Comparison of ENCODE assay signal across 19 cellular contexts in genomic region chr5:108084105-108084504, GRCh38.
DNase-seq lines count a peak whose midpoint lies in the region; ATAC-seq and TF ChIP-seq lines count a peak whose summit lies in the region.
"Had no signal": no experiment of that assay in that cellular context is flagged by ENCODE, and none has a peak within 500 bp of the region (broad histone marks: within the 10 kb centered on the region; RNA-seq: fewer than 3 reads in every experiment).

No MANE protein-coding gene starts in this region.

- no peak overlapping the region for H3K4ac ChIP-seq in IMR-90 (ENCODE audit: low read depth, low read length)

- H4K5ac ChIP-seq in IMR-90 (ENCODE audit: low read depth, low read length), result no peak overlapping the region

- ATAC-seq in IMR-90 (ENCODE audit: low read depth), result peak; percentile 29; the same call in 1 of the 2 replicates
- ATAC-seq: heart right ventricle; naive thymus-derived CD8-positive, alpha-beta T cell; stimulated activated naive CD8-positive, alpha-beta T cell treated with anti-CD3 and anti-CD28 coated beads, Interleukin-15, amount 100 ng/mL, for 72 hours had no signal

- POLR2A ChIA-PET in IMR-90 (lab: Charles Lee; ENCODE audit: unreplicated experiment), result no interaction called here

- dilution Hi-C loops in IMR-90 (cut with HindIII; ENCODE audit: low sequenced_read_pairs, unreplicated experiment), result no loop called here

- no peak overlapping the region for H3K18ac ChIP-seq in IMR-90 (ENCODE audit: low read depth, low read length)

- H3K9me3 ChIP-seq in IMR-90 (ENCODE audit: control insufficient read depth, insufficient read depth, low read length) (no peaks in the 10 kb centered on the region), fibroblast of lung (ENCODE audit: control insufficient read depth, insufficient read depth, low read depth, low read length) (no peaks in the 10 kb centered on the region), parathyroid adenoma (ENCODE audit: control insufficient read depth, low read length) (no peaks in the 10 kb centered on the region)
- H3K9me3 ChIP-seq: heart right ventricle had no signal

- TF ChIP-seq POLR2A in IMR-90 (IDR thresholded peaks at IDR 0.05; ENCODE audit: low read depth, low read length), result no peak

- H3K4me2 ChIP-seq in IMR-90 (ENCODE audit: low read depth, low read length) (0 out of 2 replicates have a peak overlapping the region, but pooled peaks have one; percentile 1), fibroblast of lung (ENCODE audit: extremely low read depth, insufficient read depth, low read length) (no peak overlapping the region), parathyroid adenoma (ENCODE audit: low read length) (peak overlapping the region; percentile 60)

- H4K20me1 ChIP-seq in IMR-90 (ENCODE audit: insufficient read depth, low read length), result no peaks in the 10 kb centered on the region
- no peaks in the 10 kb centered on the region for H4K20me1 ChIP-seq in fibroblast of lung (ENCODE audit: control insufficient read depth, extremely low read depth, insufficient read depth, low read length)

- H3K14ac ChIP-seq in IMR-90 (replicated peaks; ENCODE audit: low read depth, low read length), result no peak overlapping the region

- no peak overlapping the region for H3K4me3 ChIP-seq in IMR-90 (ENCODE audit: insufficient read depth, low read depth, low read length)
- H3K4me3 ChIP-seq in astrocyte of the cerebellum (ENCODE audit: low read depth, low read length), result no peak overlapping the region
- no peak overlapping the region for H3K4me3 ChIP-seq in fibroblast of lung (replicated peaks in 1 of 4; ENCODE audit: control extremely low read depth in 1 of 4, insufficient read depth in 1 of 4, low read depth in 3 of 4, low read length in 4 of 4)
- peak overlapping the region; percentile 21 for H3K4me3 ChIP-seq in parathyroid adenoma (ENCODE audit: low read depth, low read length)
- H3K4me3 ChIP-seq: heart right ventricle had no signal

- H3K23ac ChIP-seq in IMR-90 (ENCODE audit: low read depth, low read length), result no peak overlapping the region

- H2AK5ac ChIP-seq in IMR-90 (ENCODE audit: low read depth, low read length), result no peak overlapping the region

- H2BK20ac ChIP-seq in IMR-90 (ENCODE audit: low read depth, low read length), result no peak overlapping the region

- intact Hi-C loops in IMR-90 (cut with micrococcal nuclease), result no loop called here

- CTCF ChIA-PET in IMR-90 (lab: Yijun Ruan, JAX), result interaction anchor here (1.8 to 2.1 kb wide), 2 partner anchors 9 to 12 kb away, joined by 4 to 6 read pairs; no protein-coding TSS in a partner anchor

- H3K27ac ChIP-seq in IMR-90 (ENCODE audit: insufficient read depth, low read length) (no peak overlapping the region), fibroblast of lung (ENCODE audit: insufficient read depth, low read length) (no peak overlapping the region), parathyroid adenoma (peak overlapping the region; percentile 6)
- H3K27ac ChIP-seq: heart right ventricle had no signal

- H3K9ac ChIP-seq in IMR-90 (ENCODE audit: low read depth, low read length) (no peak overlapping the region), fibroblast of lung (ENCODE audit: insufficient read depth, low read length) (no peak overlapping the region), parathyroid adenoma (no peak overlapping the region)

- no peaks in the 10 kb centered on the region; a peak in 1 of 4 replicates for H3K79me1 ChIP-seq in IMR-90 (ENCODE audit: low read depth in 1 of 2, low read length in 2 of 2)

- BruUV-seq in IMR-90 (replicated peaks; lab: Mats Ljungman, UMichigan), result no TSS peak

- H4K8ac ChIP-seq in IMR-90 (ENCODE audit: low read depth in 2 of 2, low read length in 2 of 2), result no peak overlapping the region

- no peaks in the 10 kb centered on the region for H3K4me1 ChIP-seq in IMR-90 (ENCODE audit: control insufficient read depth, insufficient read depth, low read length)
- H3K4me1 ChIP-seq in fibroblast of lung (ENCODE audit: control insufficient read depth, extremely low read depth, insufficient read depth, low read length), result no peaks in the 10 kb centered on the region
- H3K4me1 ChIP-seq in parathyroid adenoma, result peaks cover 11% of the 10 kb centered on the region

- WGBS in IMR-90 (ENCODE audit: extremely low coverage in 2 of 2, insufficient read length in 1 of 2), 2 experiments, result no CpG with 5 or more reads among the region's 7 CpGs

- TF ChIP-seq CTCF in IMR-90 (conservative IDR thresholded peaks at IDR 0.05; ENCODE audit: low read depth, low read length) (no peak), astrocyte of the cerebellum (IDR thresholded peaks at IDR 0.05; ENCODE audit: low read depth, low read length, missing control alignments) (no peak), fibroblast of lung (conservative IDR thresholded peaks at IDR 0.05 in 1 of 2, IDR thresholded peaks at IDR 0.05 in 1 of 2; ENCODE audit: low read depth in 1 of 2, low read length in 2 of 2) (no peak), parathyroid adenoma (IDR thresholded peaks at IDR 0.05) (no peak)

- in situ Hi-C loops in IMR-90 (cut with MboI; ENCODE audit: low sequenced_read_pairs), result no loop called here
- in situ Hi-C loops in astrocyte of the cerebellum (cut with HindIII; ENCODE audit: low sequenced_read_pairs), result no loop called here

- H2AK9ac ChIP-seq in IMR-90 (replicated peaks; ENCODE audit: low read depth, low read length, poor library complexity), result no peak overlapping the region

- H3K27me3 ChIP-seq in IMR-90 (ENCODE audit: control insufficient read depth, insufficient read depth, low read length) (no peaks in the 10 kb centered on the region), fibroblast of lung (ENCODE audit: control insufficient read depth, insufficient read depth, low read length) (no peaks in the 10 kb centered on the region), parathyroid adenoma (ENCODE audit: control insufficient read depth, insufficient read depth, low read length) (no peaks in the 10 kb centered on the region)
- H3K27me3 ChIP-seq: heart right ventricle had no signal

- H2BK5ac ChIP-seq in IMR-90 (ENCODE audit: low read depth, low read length, poor library complexity, severe bottlenecking), result no peak overlapping the region

- H2BK15ac ChIP-seq in IMR-90 (ENCODE audit: low read depth, low read length), result no peak overlapping the region

- DNase-seq in IMR-90, result peak; percentile 52
- peak; percentile 51 for DNase-seq in astrocyte of the cerebellum (ENCODE audit: low read depth)
- peak; percentile 39 to 58 for DNase-seq in fibroblast of lung (ENCODE audit: low read depth in 2 of 2)
- no peak for DNase-seq in SIG-M5 treated with dmso at 0.1 percent for 504 hours (lab: John Stamatoyannopoulos, UW; ENCODE audit: unreplicated experiment)
- DNase-seq in activated naive CD4-positive, alpha-beta T cell treated with anti-CD3 and anti-CD28 coated beads, Interleukin-2, amount 50 U/mL, for 16 hours, result no peak
- DNase-seq in DMS79 treated with DMSO at 0.1 percent for 48 hours (lab: John Stamatoyannopoulos, UW), result no peak
- DNase-seq: activated CD4-positive, alpha-beta T cell treated with anti-CD3 and anti-CD28 coated beads, Interleukin-2, amount 10 ng/mL, durations not matched to agents 24 days and 14 days; central memory CD4-positive, alpha-beta T cell; effector CD4-positive, alpha-beta T cell; heart right ventricle; mesenchymal stem cell; naive thymus-derived CD8-positive, alpha-beta T cell; NCI-H187; NCI-H345; small intestine; stimulated activated CD4-positive, alpha-beta T cell treated with anti-CD3 and anti-CD28 coated beads, Interleukin-2, amount 100 ng/mL, for 48 hours; stimulated activated naive CD8-positive, alpha-beta T cell treated with anti-CD3 and anti-CD28 coated beads, Interleukin-15, amount 100 ng/mL, for 72 hours; trophoblast cell had no signal

- H4K91ac ChIP-seq in IMR-90 (ENCODE audit: insufficient read depth, low read depth, low read length), result no peak overlapping the region

- H2AFZ ChIP-seq in IMR-90 (replicated peaks; ENCODE audit: low read length, poor library complexity) (no peak overlapping the region), fibroblast of lung (ENCODE audit: low read length) (no peak overlapping the region), parathyroid adenoma (no peak overlapping the region)

- no peak overlapping the region for H2BK120ac ChIP-seq in IMR-90 (ENCODE audit: low read depth, low read length)

- H3K9me1 ChIP-seq in IMR-90 (ENCODE audit: insufficient read depth, low read length), result no peaks in the 10 kb centered on the region

- no peak overlapping the region for H3K56ac ChIP-seq in IMR-90 (ENCODE audit: extremely low read depth, insufficient read depth, low read length)

- H3K79me2 ChIP-seq in fibroblast of lung (ENCODE audit: control insufficient read depth, insufficient read depth, low read length) (no peaks in the 10 kb centered on the region), parathyroid adenoma (no peaks in the 10 kb centered on the region)

- H3K36me3 ChIP-seq in IMR-90 (ENCODE audit: control insufficient read depth, insufficient read depth, low read length) (no peaks in the 10 kb centered on the region), fibroblast of lung (ENCODE audit: control insufficient read depth, insufficient read depth, low read length) (no peaks in the 10 kb centered on the region), parathyroid adenoma (ENCODE audit: control insufficient read depth, insufficient read depth, low read length) (no peaks in the 10 kb centered on the region)
- H3K36me3 ChIP-seq: heart right ventricle had no signal

- no peak for TF ChIP-seq RAD21 in IMR-90 (IDR thresholded peaks at IDR 0.05; ENCODE audit: low read length)

TF ChIP-seq in IMR-90, 13 proteins besides CTCF, POLR2A, EP300 and RAD21 (continues in another document):
- TF ChIP-seq MAFK (IDR thresholded peaks at IDR 0.05; ENCODE audit: low read depth, low read length) (no peak), RCOR1 (IDR thresholded peaks at IDR 0.05; ENCODE audit: insufficient replicate concordance, low read length) (no peak), MAZ (IDR thresholded peaks at IDR 0.05; ENCODE audit: borderline replicate concordance, low read depth, low read length) (no peak), MXI1 (IDR thresholded peaks at IDR 0.05; ENCODE audit: borderline replicate concordance, low read depth, low read length) (no peak), CHD1 (IDR thresholded peaks at IDR 0.05; ENCODE audit: low read depth, low read length) (no peak), FOS (IDR thresholded peaks at IDR 0.05; ENCODE audit: low read depth, low read length) (no peak), USF2 (IDR thresholded peaks at IDR 0.05; ENCODE audit: low read depth, low read length) (no peak), NFE2L2 (IDR thresholded peaks at IDR 0.05; ENCODE audit: low read depth, low read length) (no peak), BHLHE40 (IDR thresholded peaks at IDR 0.05; ENCODE audit: low read depth, low read length) (no peak)

Comparison
In these comparisons a context has a peak if more than half of its experiments do, and no peak if none do; other contexts are left out.
1. DNase-seq: peak in IMR-90 (single experiment), astrocyte of the cerebellum (single experiment) and fibroblast of lung (2 of 2); none in SIG-M5 treated with dmso at 0.1 percent for 504 hours (single experiment), activated naive CD4-positive, alpha-beta T cell treated with anti-CD3 and anti-CD28 coated beads, Interleukin-2, amount 50 U/mL, for 16 hours (single experiment) and DMS79 treated with DMSO at 0.1 percent for 48 hours (single experiment).